ENCODE assay signal across 10 cellular contexts in genomic region chr5:60823574-60823973, GRCh38. TPM values are rescaled to one million over a fixed set of nuclear protein-coding genes. Genes with fewer than 3 reads are reported as not detected.
"Had no signal": no experiment of that assay in that cellular context is flagged by ENCODE, and none has a peak within 500 bp of the region (broad histone marks: within the 10 kb centered on the region; RNA-seq: fewer than 3 reads in every experiment).

No MANE protein-coding gene starts in this region.

- H3K4me3 Mint-ChIP-seq: H9, IgD-negative memory B cell had no signal

- H3K9me3 Mint-ChIP-seq: H9 had no signal

- H3K36me3 Mint-ChIP-seq: IgD-negative memory B cell had no signal

- H3K27ac ChIP-seq: GM23248, HL-60, KMS-11 had no signal

- H2AFZ ChIP-seq: GM23248 had no signal

- DNase-seq: GM23248, GOT3, H9, HCEC 1CT, KBM-7 had no signal

- H3K4me3 ChIP-seq: GM23248 had no signal

- ATAC-seq: HepG2 had no signal

- H3K4me1 Mint-ChIP-seq: H9, IgD-negative memory B cell had no signal

- H3K27me3 Mint-ChIP-seq: IgD-negative memory B cell had no signal

- H3K9ac ChIP-seq: GM23248, KMS-11 had no signal

- H3K27ac Mint-ChIP-seq: H9, IgD-negative memory B cell had no signal

- H3K4me2 ChIP-seq: KMS-11 had no signal

- FAIRE-seq: H54, HepG2 had no signal

RNA-seq across cellular contexts. Expression of gene ELOVL7, which starts 20.5 kb away (rescaled TPM):
- total RNA-seq: GM23248 had no signal
- polyA plus RNA-seq: GM23248 had no signal
